1 cellular context compared by ENCODE assay signal in the genomic region with DNA sequence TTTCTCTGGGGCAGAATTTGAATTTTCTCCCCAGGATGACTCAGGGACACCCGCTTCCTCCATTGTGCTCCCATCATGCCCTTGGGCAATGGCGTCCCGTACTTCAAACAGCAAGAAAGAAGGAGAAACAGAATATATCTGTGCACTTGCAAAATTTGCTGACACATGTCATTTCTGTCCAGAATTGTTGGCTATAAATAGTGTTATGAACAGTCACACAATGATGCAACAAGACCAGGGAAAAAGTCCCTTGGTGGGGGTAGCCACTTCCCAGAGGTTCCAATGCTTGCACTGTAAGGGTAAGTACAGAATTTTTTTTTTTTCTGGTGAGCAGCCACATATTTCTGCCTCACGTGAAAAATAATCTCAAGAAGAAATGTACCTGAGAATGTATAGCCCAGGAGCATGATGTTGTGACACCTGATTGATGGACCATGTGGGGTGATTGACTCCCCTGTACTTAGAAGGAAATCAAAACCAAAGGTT.
TF ChIP-seq lines count a peak whose summit lies in the region.

No MANE protein-coding gene starts in this region.

TF ChIP-seq in K562, 482 proteins besides CTCF, POLR2A, EP300 and RAD21:
- TF ChIP-seq SLC30A9 (CRISPR knock-in tag; IDR thresholded peaks at IDR 0.05) (no peak), C11orf30 (IDR thresholded peaks at IDR 0.05; ENCODE audit: low read depth) (peak; percentile 94), BACH1 (tag; IDR thresholded peaks at IDR 0.05) (peak; percentile 45; the same call in 1 of the 2 replicates), ATF3 (IDR thresholded peaks at IDR 0.05) (peak; percentile 69), ATF3 (CRISPR knock-in tag; conservative IDR thresholded peaks at IDR 0.05) (no peak), FOSL1 (tag; conservative IDR thresholded peaks at IDR 0.05) (0 out of 2 replicates have a peak, but pooled peaks have one; percentile 39), NFE2 (IDR thresholded peaks at IDR 0.05; ENCODE audit: low read depth) (peak; percentile 36; the same call in 1 of the 2 replicates), CEBPG (CRISPR knock-in tag; IDR thresholded peaks at IDR 0.05) (no peak), CEBPG (tag; conservative IDR thresholded peaks at IDR 0.05 in 1 of 2, IDR thresholded peaks at IDR 0.05 in 1 of 2) (peak in 1 of 2 experiments; percentile 52), ZNF316 (IDR thresholded peaks at IDR 0.05) (peak; percentile 95), ZNF165 (CRISPR knock-in tag; IDR thresholded peaks at IDR 0.05; ENCODE audit: borderline replicate concordance) (0 out of 2 replicates have a peak, but pooled peaks have one; percentile 25), MAZ (CRISPR knock-in tag; conservative IDR thresholded peaks at IDR 0.05 in 1 of 2, IDR thresholded peaks at IDR 0.05 in 1 of 2) (0 out of 4 replicates have a peak, but pooled peaks of 1 of the 2 experiments have one; percentile 21), ZNF143 (CRISPR knock-in tag; IDR thresholded peaks at IDR 0.05) (peak; percentile 48; the same call in 1 of the 2 replicates), VEZF1 (CRISPR knock-in tag; IDR thresholded peaks at IDR 0.05) (peak; percentile 15; the same call in 1 of the 2 replicates), MAFK (IDR thresholded peaks at IDR 0.05; ENCODE audit: low read length) (peak; percentile 95), ATF4 (CRISPR knock-in tag; IDR thresholded peaks at IDR 0.05) (0 out of 2 replicates have a peak, but pooled peaks have one; percentile 38), MAFG (tag; conservative IDR thresholded peaks at IDR 0.05) (peak; percentile 92), ZNF77 (CRISPR knock-in tag; IDR thresholded peaks at IDR 0.05) (no peak), MAFF (IDR thresholded peaks at IDR 0.05; ENCODE audit: low read length) (peak; percentile 94), MTA3 (IDR thresholded peaks at IDR 0.05; ENCODE audit: borderline replicate concordance) (no peak), HDGF (IDR thresholded peaks at IDR 0.05) (no peak), TFE3 (CRISPR knock-in tag; IDR thresholded peaks at IDR 0.05) (no peak)
